ENCODE assay signal across 6 cellular contexts in the genomic region with DNA sequence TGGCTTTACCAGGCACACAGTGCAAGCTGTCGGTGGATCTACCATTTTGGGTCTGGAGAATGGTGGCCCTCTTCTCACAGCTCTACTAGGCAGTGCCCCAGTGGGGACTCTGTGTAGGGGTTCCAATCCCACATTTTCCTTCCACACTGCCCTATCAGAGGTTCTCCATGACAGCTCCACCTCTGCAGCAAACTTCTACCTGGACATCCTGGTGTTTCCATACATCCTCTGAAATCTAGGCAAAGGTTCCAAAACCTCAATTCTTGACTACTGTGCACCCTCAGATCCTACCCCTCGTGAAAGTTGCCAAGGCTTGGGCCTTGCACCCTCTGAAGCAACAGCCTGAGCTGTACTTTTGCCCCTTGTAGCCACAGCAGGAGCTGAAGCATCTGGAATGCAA.
"Had no signal": no experiment of that assay in that cellular context is flagged by ENCODE, and none has a peak within 500 bp of the region (broad histone marks: within the 10 kb centered on the region; RNA-seq: fewer than 3 reads in every experiment).

No MANE protein-coding gene starts in this region.

- H3K4me3 ChIP-seq: GM23338 had no signal

- H3K9ac ChIP-seq: KMS-11 had no signal

- DNase-seq: H9, HCEC 1CT, IMR-90, KBM-7 had no signal

- H3K4me2 ChIP-seq: GM23338, KMS-11 had no signal

- H2AFZ ChIP-seq: GM23338 had no signal

- H3K27ac ChIP-seq: KMS-11 had no signal
